ENCODE assay signal across 16 cellular contexts in the genomic region with DNA sequence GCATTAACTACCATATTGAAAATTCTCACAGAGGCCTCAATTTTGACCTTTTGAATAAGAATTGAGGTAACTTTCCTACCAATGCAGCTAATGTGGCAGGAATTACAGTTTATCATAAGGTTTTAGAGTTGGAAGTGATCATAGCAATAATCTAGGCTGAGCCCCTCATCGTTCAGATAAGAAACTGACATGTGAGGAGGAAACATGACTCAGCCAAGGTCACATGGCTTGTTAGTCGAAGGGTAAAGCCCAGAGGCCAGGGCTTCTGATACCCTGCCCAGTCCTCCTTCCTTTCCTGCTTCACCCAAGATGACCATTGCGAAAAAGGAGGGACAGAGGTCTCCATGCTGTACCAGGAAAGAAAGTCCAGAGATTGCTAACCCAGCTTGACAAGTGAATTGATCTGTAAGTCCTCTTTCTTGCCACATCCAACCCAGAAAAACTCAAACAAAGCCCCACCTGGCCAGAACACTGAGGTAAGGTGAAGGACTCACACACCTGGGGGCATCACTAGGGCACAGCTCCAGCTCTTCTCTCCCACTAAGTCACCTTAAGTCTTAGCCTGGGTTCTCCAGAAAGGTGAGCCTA.
"Had no signal": no experiment of that assay in that cellular context is flagged by ENCODE, and none has a peak within 500 bp of the region (broad histone marks: within the 10 kb centered on the region; RNA-seq: fewer than 3 reads in every experiment).

No MANE protein-coding gene starts in this region.

- H3K27ac ChIP-seq: body of pancreas, pancreas, stomach, thoracic aorta had no signal

- H3K4me1 ChIP-seq: body of pancreas, pancreas, spleen had no signal

- H3K9me3 ChIP-seq: body of pancreas, pancreas, spleen, stomach, thoracic aorta had no signal

- DNase-seq: activated B cell treated with CpG ODN at 0.5 μM for 24 hours; activated CD4-positive, alpha-beta T cell treated with anti-CD3 and anti-CD28 coated beads for 48 hours; activated CD8-positive, alpha-beta memory T cell treated with anti-CD3 and anti-CD28 coated beads, Interleukin-2, amount 50 U/mL, for 48 hours; activated gamma-delta T cell; activated T-cell treated with anti-CD3 and anti-CD28 coated beads, Interleukin-2, amount 50 U/mL, for 72 hours; body of pancreas; effector CD8-positive, alpha-beta T cell; naive B cell; pancreas; spleen; stomach; T-helper 2 cell had no signal

- H3K4me3 ChIP-seq: body of pancreas, pancreas, spleen, stomach, thoracic aorta had no signal

- H3K27me3 ChIP-seq: body of pancreas, pancreas, spleen, stomach had no signal

- ATAC-seq: activated naive CD4-positive, alpha-beta T cell treated with anti-CD3 and anti-CD28 coated beads, Interleukin-2, amount 50 U/mL, for 72 hours; activated T-cell treated with anti-CD3 and anti-CD28 coated beads, Interleukin-2, amount 50 U/mL, for 72 hours; body of pancreas; left lobe of liver; pancreas; sciatic nerve had no signal

- H3K36me3 ChIP-seq: pancreas, spleen, stomach, thoracic aorta had no signal
